13 cellular contexts compared by ENCODE assay signal in genomic region chr20:46631212-46631869, GRCh38. TPM values are rescaled to one million over a fixed set of nuclear protein-coding genes. Genes with fewer than 3 reads are reported as not detected.
A peak's percentile ranks its signal among the peaks of the same experiment; 100 is the strongest.
DNase-seq lines count a peak whose midpoint lies in the region; ATAC-seq and TF ChIP-seq lines count a peak whose summit lies in the region.
"Had no signal": no experiment of that assay in that cellular context is flagged by ENCODE, and none has a peak within 500 bp of the region (broad histone marks: within the 10 kb centered on the region; RNA-seq: fewer than 3 reads in every experiment).

No MANE protein-coding gene starts in this region.

- H3K4me1 ChIP-seq in right atrium auricular region: no peaks in the 10 kb centered on the region
- H3K4me1 ChIP-seq: foreskin keratinocyte had no signal

- H3K27me3 ChIP-seq in HL-60 (ENCODE audit: insufficient read depth, poor library complexity, severe bottlenecking) (no peaks in the 10 kb centered on the region), right atrium auricular region (no peaks in the 10 kb centered on the region)
- H3K27me3 ChIP-seq: foreskin keratinocyte had no signal

- peaks cover 6% of the 10 kb centered on the region for H3K27me3 Mint-ChIP-seq in osteocyte (ENCODE audit: unreplicated experiment)

- H3K9me3 ChIP-seq in right atrium auricular region: peaks cover 0 to 11% of the 10 kb centered on the region in 2 donors

- H3K9me3 Mint-ChIP-seq in osteocyte (ENCODE audit: unreplicated experiment): peaks cover 11% of the 10 kb centered on the region

- peak; percentile 82 to 88 for DNase-seq in HL-60 (ENCODE audit: low read depth in 1 of 2, low spot score in 1 of 2)
- peak; percentile 95 for DNase-seq in SIG-M5 treated with dmso at 0.1 percent for 504 hours (lab: John Stamatoyannopoulos, UW; ENCODE audit: unreplicated experiment)
- DNase-seq in fibroblast of mammary gland (ENCODE audit: low read depth): peak; percentile 59
- DNase-seq in osteocyte (ENCODE audit: extremely low spot score, unreplicated experiment): peak; percentile 46
- DNase-seq in NCI-H510A (lab: John Stamatoyannopoulos, UW): no peak
- no peak for DNase-seq in right atrium auricular region (ENCODE audit: low spot score)
- DNase-seq in ureter (ENCODE audit: low spot score): no peak
- DNase-seq: NCI-H1092, small intestine had no signal

- ATAC-seq in HG02678 (IDR thresholded peaks at IDR 0.05; ENCODE audit: unreplicated experiment): no peak
- ATAC-seq: foreskin keratinocyte had no signal

- H3K4me1 Mint-ChIP-seq in osteocyte (ENCODE audit: unreplicated experiment): no peaks in the 10 kb centered on the region

- H3K36me3 ChIP-seq in right atrium auricular region: no peaks in the 10 kb centered on the region

- no peak overlapping the region for H3K4me3 Mint-ChIP-seq in osteocyte (ENCODE audit: unreplicated experiment)

- TF ChIP-seq CTCF in HL-60 (IDR thresholded peaks at IDR 0.05; ENCODE audit: insufficient read depth, low read length) (no peak), fibroblast of mammary gland (conservative IDR thresholded peaks at IDR 0.05; ENCODE audit: control insufficient read depth, insufficient read depth, low read depth, low read length) (no peak), osteocyte (IDR thresholded peaks at IDR 0.05) (no peak), right atrium auricular region (IDR thresholded peaks at IDR 0.05) (no peak)

- H3K27ac Mint-ChIP-seq in osteocyte (ENCODE audit: unreplicated experiment): no peak overlapping the region

- no peak overlapping the region for H3K4me3 ChIP-seq in HL-60 (replicated peaks; ENCODE audit: insufficient read depth, low read length)
- no peak overlapping the region for H3K4me3 ChIP-seq in fibroblast of mammary gland (ENCODE audit: control insufficient read depth, low read depth, low read length)
- H3K4me3 ChIP-seq in right atrium auricular region: no peak overlapping the region

- peak overlapping the region; percentile 23 for H3K27ac ChIP-seq in HL-60 (replicated peaks)
- no peak overlapping the region for H3K27ac ChIP-seq in right atrium auricular region
- H3K27ac ChIP-seq: foreskin keratinocyte, RWPE1 had no signal

- H3K36me3 Mint-ChIP-seq in osteocyte (ENCODE audit: unreplicated experiment): no peaks in the 10 kb centered on the region

RNA-seq across cellular contexts. Expression of gene SLC13A3, which starts 19.9 kb away (rescaled TPM):
- 1.8 and 2.1 TPM in 2 replicates for total RNA-seq in osteocyte
- total RNA-seq in right atrium auricular region: 1 to 10 TPM in 1 of 2 donors, under 1 TPM in 1; 0.37 to 1.5 TPM
- 5.1 TPM for total RNA-seq in ureter
- total RNA-seq: activated CD8-positive, alpha-beta memory T cell treated with anti-CD3 and anti-CD28 coated beads for 36 hours had no signal

RNA-seq across cellular contexts. Expression of gene TP53RK, which starts 57.9 kb away (rescaled TPM):
- 13.6 and 15.4 TPM in 2 replicates for total RNA-seq in osteocyte
- total RNA-seq in right atrium auricular region: 10 to 100 TPM; 11.3 to 12.1 TPM
- total RNA-seq in ureter: 13.5 TPM

Comparison
In these comparisons a context has a peak if more than half of its experiments do, and no peak if none do; other contexts are left out.
1. DNase-seq: peak in HL-60 (2 of 2), SIG-M5 treated with dmso at 0.1 percent for 504 hours (single experiment), fibroblast of mammary gland (single experiment) and osteocyte (single experiment); none in NCI-H510A (single experiment), right atrium auricular region (single experiment) and ureter (single experiment).